ENCODE assay signal across 8 cellular contexts in the genomic region with DNA sequence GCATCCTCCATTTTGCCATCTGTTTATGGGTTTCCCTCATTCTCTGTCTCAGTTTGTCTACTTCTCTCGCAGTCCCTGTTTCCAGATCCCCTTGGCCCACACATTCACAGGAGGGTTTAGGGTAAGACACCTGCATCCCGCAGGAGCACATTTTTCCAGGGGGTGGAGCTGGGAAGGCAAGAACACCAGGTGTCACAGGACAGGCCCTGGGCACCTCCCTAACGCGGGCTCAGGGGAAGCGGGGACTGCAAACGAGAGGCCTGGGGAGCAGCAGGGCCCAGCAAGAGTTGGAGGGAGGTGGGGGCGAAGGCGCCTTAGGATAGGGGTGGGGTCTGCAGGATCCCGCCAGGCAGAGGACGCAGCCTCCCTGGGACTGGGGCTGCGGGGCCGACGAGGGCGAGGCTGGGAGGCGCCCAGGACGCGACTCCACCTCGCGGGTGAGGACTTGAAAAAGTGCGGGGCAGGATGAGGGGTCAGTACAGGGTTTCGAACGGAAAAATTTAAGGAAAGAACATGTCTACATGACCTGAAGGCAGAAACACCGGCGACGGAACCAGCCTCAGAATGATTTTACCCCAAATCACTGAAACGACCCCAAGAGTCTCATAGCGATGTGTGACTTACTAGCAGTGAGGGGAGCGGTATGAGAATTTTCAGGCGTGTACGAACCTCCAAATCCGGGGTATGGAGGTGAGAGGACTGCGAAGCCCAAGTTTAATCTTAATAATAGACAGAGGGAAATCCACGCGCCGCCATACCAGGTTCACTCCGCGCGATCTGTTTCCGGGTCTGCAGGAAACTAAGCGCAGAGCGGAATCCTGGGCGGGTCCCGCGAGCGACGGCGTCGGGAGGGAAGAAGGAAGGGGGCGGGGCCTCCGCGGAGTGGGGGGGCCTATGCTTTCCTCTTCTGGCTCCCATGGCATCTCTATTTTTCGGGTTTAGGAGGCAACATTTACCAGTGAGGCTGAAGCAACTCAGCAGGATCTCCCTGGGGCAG. TPM values are rescaled to one million over a fixed set of nuclear protein-coding genes. Genes with fewer than 3 reads are reported as not detected.
A peak's percentile ranks its signal among the peaks of the same experiment; 100 is the strongest.
DNase-seq lines count a peak whose midpoint lies in the region; ATAC-seq and TF ChIP-seq lines count a peak whose summit lies in the region.

No MANE protein-coding gene starts in this region.

- peak; percentile 87 for DNase-seq in GM23338 (ENCODE audit: low spot score)
- DNase-seq in activated T-helper 2 cell treated with anti-CD3 and anti-CD28 coated beads, Interferon-gamma antibody, Interleukin-2, Interleukin-4, amounts not matched to agents 10 μg/mL and 5 μg/mL and 100 μg/mL, durations not matched to agents 14 hours and 24 hours and 36 hours (ENCODE audit: low spot score) = no peak
- peak; percentile 37 for DNase-seq in left ventricle myocardium inferior
- DNase-seq in retinal pigment epithelial cell (ENCODE audit: low read depth) = no peak
- no peak for DNase-seq in stimulated activated naive CD4-positive, alpha-beta T cell (lab: John Stamatoyannopoulos, UW)
- DNase-seq in Peyer's patch = no peak
- no peak for DNase-seq in OCI-M2 (lab: John Stamatoyannopoulos, UW; ENCODE audit: unreplicated experiment)

- peak overlapping the region; percentile 95 for H3K4me2 ChIP-seq in GM23338

- H3K27ac Mint-ChIP-seq in GM23338 = no peak overlapping the region
- no peak overlapping the region for H3K27ac Mint-ChIP-seq in activated T-helper 2 cell treated with anti-CD3 and anti-CD28 coated beads, Interferon-gamma antibody, Interleukin-2, Interleukin-4, amounts not matched to agents 10 μg/mL and 5 μg/mL and 100 μg/mL, durations not matched to agents 14 hours and 24 hours and 36 hours

- peak overlapping the region; percentile 80 for H3K4me3 Mint-ChIP-seq in GM23338
- H3K4me3 Mint-ChIP-seq in activated T-helper 2 cell treated with anti-CD3 and anti-CD28 coated beads, Interferon-gamma antibody, Interleukin-2, Interleukin-4, amounts not matched to agents 10 μg/mL and 5 μg/mL and 100 μg/mL, durations not matched to agents 14 hours and 24 hours and 36 hours (ENCODE audit: low read depth) = peak overlapping the region; percentile 39

- H3K9me2 ChIP-seq in GM23338 (ENCODE audit: insufficient read depth) = no peaks in the 10 kb centered on the region; the same call in 1 of the 2 replicates

- H3K4me1 ChIP-seq in GM23338 (ENCODE audit: insufficient read depth) (peaks cover 8% of the 10 kb centered on the region), left ventricle myocardium inferior (no peaks in the 10 kb centered on the region), Peyer's patch (no peaks in the 10 kb centered on the region)

- peaks cover 10% of the 10 kb centered on the region for H3K27me3 Mint-ChIP-seq in GM23338 (ENCODE audit: insufficient read depth, low read depth, poor library complexity)
- H3K27me3 Mint-ChIP-seq in activated T-helper 2 cell treated with anti-CD3 and anti-CD28 coated beads, Interferon-gamma antibody, Interleukin-2, Interleukin-4, amounts not matched to agents 10 μg/mL and 5 μg/mL and 100 μg/mL, durations not matched to agents 14 hours and 24 hours and 36 hours (ENCODE audit: low read depth) = no peaks in the 10 kb centered on the region

- peaks cover 13% of the 10 kb centered on the region; the same call in 2 of the 3 replicates for H3K9me3 Mint-ChIP-seq in GM23338
- H3K9me3 Mint-ChIP-seq in activated T-helper 2 cell treated with anti-CD3 and anti-CD28 coated beads, Interferon-gamma antibody, Interleukin-2, Interleukin-4, amounts not matched to agents 10 μg/mL and 5 μg/mL and 100 μg/mL, durations not matched to agents 14 hours and 24 hours and 36 hours = peaks cover 57% of the 10 kb centered on the region

- TF ChIP-seq CTCF in GM23338 (conservative IDR thresholded peaks at IDR 0.05; ENCODE audit: low read depth in 2 of 2) (no peak), left ventricle myocardium inferior (IDR thresholded peaks at IDR 0.05; ENCODE audit: borderline replicate concordance) (no peak), retinal pigment epithelial cell (conservative IDR thresholded peaks at IDR 0.05; ENCODE audit: low read depth, low read length) (no peak), Peyer's patch (IDR thresholded peaks at IDR 0.05) (no peak)

- H4K20me1 ChIP-seq in GM23338 (replicated peaks; ENCODE audit: insufficient read depth) = no peaks in the 10 kb centered on the region

- H3K4me3 ChIP-seq in GM23338 = peak overlapping the region; percentile 95
- H3K4me3 ChIP-seq in left ventricle myocardium inferior = peak overlapping the region; percentile 59
- peak overlapping the region; percentile 53 for H3K4me3 ChIP-seq in retinal pigment epithelial cell (ENCODE audit: low read length)
- H3K4me3 ChIP-seq in Peyer's patch = no peak overlapping the region

- H3K27ac ChIP-seq in GM23338 (ENCODE audit: low read depth) (no peak overlapping the region), left ventricle myocardium inferior (replicated peaks) (no peak overlapping the region), Peyer's patch (no peak overlapping the region)

- H3K36me3 ChIP-seq in GM23338 (ENCODE audit: insufficient read depth) (no peaks in the 10 kb centered on the region; the same call in 1 of the 2 replicates), left ventricle myocardium inferior (no peaks in the 10 kb centered on the region), Peyer's patch (no peaks in the 10 kb centered on the region)

- ATAC-seq in GM23338 (peak; percentile 90), HG03571 (IDR thresholded peaks at IDR 0.05; ENCODE audit: unreplicated experiment) (no peak)

- H3K4me1 Mint-ChIP-seq in GM23338 = peaks cover 4% of the 10 kb centered on the region
- no peaks in the 10 kb centered on the region for H3K4me1 Mint-ChIP-seq in activated T-helper 2 cell treated with anti-CD3 and anti-CD28 coated beads, Interferon-gamma antibody, Interleukin-2, Interleukin-4, amounts not matched to agents 10 μg/mL and 5 μg/mL and 100 μg/mL, durations not matched to agents 14 hours and 24 hours and 36 hours (ENCODE audit: low read depth)

- no peaks in the 10 kb centered on the region for H3K79me2 ChIP-seq in GM23338 (replicated peaks; ENCODE audit: insufficient read depth)

- intact Hi-C loops in activated T-helper 2 cell treated with anti-CD3 and anti-CD28 coated beads, Interferon-gamma antibody, Interleukin-2, Interleukin-4, amounts not matched to agents 10 μg/mL and 5 μg/mL and 100 μg/mL, durations not matched to agents 14 hours and 24 hours and 36 hours (cut with micrococcal nuclease) = no loop called here
- intact Hi-C loops in left ventricle myocardium inferior (cut with micrococcal nuclease) = no loop called here

- peaks cover 17% of the 10 kb centered on the region for H3K27me3 ChIP-seq in GM23338 (ENCODE audit: insufficient read depth)
- H3K27me3 ChIP-seq in left ventricle myocardium inferior (ENCODE audit: low read depth) = peaks cover 30% of the 10 kb centered on the region
- H3K27me3 ChIP-seq in Peyer's patch = no peaks in the 10 kb centered on the region

- H2AFZ ChIP-seq in GM23338 = peak overlapping the region; percentile 100

- peaks cover 35% of the 10 kb centered on the region for H3K9me3 ChIP-seq in left ventricle myocardium inferior (replicated peaks)
- H3K9me3 ChIP-seq in Peyer's patch = peaks cover 0 to 24% (median 9%) of the 10 kb centered on the region in 4 donors

- H3K36me3 Mint-ChIP-seq in GM23338 (ENCODE audit: low read depth) = peaks cover 3% of the 10 kb centered on the region; the same call in 2 of the 3 replicates
- peaks cover 3% of the 10 kb centered on the region for H3K36me3 Mint-ChIP-seq in activated T-helper 2 cell treated with anti-CD3 and anti-CD28 coated beads, Interferon-gamma antibody, Interleukin-2, Interleukin-4, amounts not matched to agents 10 μg/mL and 5 μg/mL and 100 μg/mL, durations not matched to agents 14 hours and 24 hours and 36 hours (ENCODE audit: low read depth)

- TF ChIP-seq POLR2A in Peyer's patch (IDR thresholded peaks at IDR 0.05) = no peak

- peaks cover 10% of the 10 kb centered on the region for H3F3A ChIP-seq in GM23338 (replicated peaks; ENCODE audit: low read depth)

TF ChIP-seq in GM23338, 12 proteins besides CTCF, POLR2A, EP300 and RAD21 (continues in another document):
- TF ChIP-seq POLR2AphosphoS5 (IDR thresholded peaks at IDR 0.05; ENCODE audit: low read depth) = peak; percentile 78
- TF ChIP-seq, protein P1, sequence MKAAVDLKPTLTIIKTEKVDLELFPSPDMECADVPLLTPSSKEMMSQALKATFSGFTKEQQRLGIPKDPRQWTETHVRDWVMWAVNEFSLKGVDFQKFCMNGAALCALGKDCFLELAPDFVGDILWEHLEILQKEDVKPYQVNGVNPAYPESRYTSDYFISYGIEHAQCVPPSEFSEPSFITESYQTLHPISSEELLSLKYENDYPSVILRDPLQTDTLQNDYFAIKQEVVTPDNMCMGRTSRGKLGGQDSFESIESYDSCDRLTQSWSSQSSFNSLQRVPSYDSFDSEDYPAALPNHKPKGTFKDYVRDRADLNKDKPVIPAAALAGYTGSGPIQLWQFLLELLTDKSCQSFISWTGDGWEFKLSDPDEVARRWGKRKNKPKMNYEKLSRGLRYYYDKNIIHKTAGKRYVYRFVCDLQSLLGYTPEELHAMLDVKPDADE (IDR thresholded peaks at IDR 0.05) = no peak

RNA-seq across cellular contexts. Expression of a gene that starts 7.1 kb away (rescaled TPM):
- total RNA-seq in GM23338 (2014; rRNA removed; shearing (Covaris generic)) = 0.87 and 1.4 TPM in 2 replicates
- 0.59 and 0.74 TPM in 2 replicates for polyA plus RNA-seq in GM23338 (2016; fragmentation: Nextera tagmentation; extraction: Ambion mirVana)
- not detected in 2 replicates for total RNA-seq in activated T-helper 2 cell treated with anti-CD3 and anti-CD28 coated beads, Interferon-gamma antibody, Interleukin-2, Interleukin-4, amounts not matched to agents 10 μg/mL and 5 μg/mL and 100 μg/mL, durations not matched to agents 14 hours and 24 hours and 36 hours
- total RNA-seq in left ventricle myocardium inferior (not detected), Peyer's patch (not detected)

RNA-seq across cellular contexts. Expression of a gene that starts 23.7 kb away (rescaled TPM):
- total RNA-seq in GM23338 (2014; rRNA removed; shearing (Covaris generic)) = 0.21 and 0.35 TPM in 2 replicates
- polyA plus RNA-seq in GM23338 (2016; fragmentation: Nextera tagmentation; extraction: Ambion mirVana) = 0.23 and 0.26 TPM in 2 replicates
- not detected in 2 replicates for total RNA-seq in activated T-helper 2 cell treated with anti-CD3 and anti-CD28 coated beads, Interferon-gamma antibody, Interleukin-2, Interleukin-4, amounts not matched to agents 10 μg/mL and 5 μg/mL and 100 μg/mL, durations not matched to agents 14 hours and 24 hours and 36 hours
- total RNA-seq in left ventricle myocardium inferior (0.11 TPM), Peyer's patch (not detected)

Comparison
In these comparisons a context has a peak if more than half of its experiments do, and no peak if none do; other contexts are left out.
1. DNase-seq: peak in GM23338 (single experiment) and left ventricle myocardium inferior (single experiment); none in activated T-helper 2 cell treated with anti-CD3 and anti-CD28 coated beads, Interferon-gamma antibody, Interleukin-2, Interleukin-4, amounts not matched to agents 10 μg/mL and 5 μg/mL and 100 μg/mL, durations not matched to agents 14 hours and 24 hours and 36 hours (single experiment), retinal pigment epithelial cell (single experiment), stimulated activated naive CD4-positive, alpha-beta T cell (0 of 6), Peyer's patch (0 of 3) and OCI-M2 (single experiment).
2. H3K4me3 ChIP-seq: peak in GM23338 (single experiment), left ventricle myocardium inferior (single experiment) and retinal pigment epithelial cell (single experiment); none in Peyer's patch (0 of 4).